23 cellular contexts compared by ENCODE assay signal in the genomic region with DNA sequence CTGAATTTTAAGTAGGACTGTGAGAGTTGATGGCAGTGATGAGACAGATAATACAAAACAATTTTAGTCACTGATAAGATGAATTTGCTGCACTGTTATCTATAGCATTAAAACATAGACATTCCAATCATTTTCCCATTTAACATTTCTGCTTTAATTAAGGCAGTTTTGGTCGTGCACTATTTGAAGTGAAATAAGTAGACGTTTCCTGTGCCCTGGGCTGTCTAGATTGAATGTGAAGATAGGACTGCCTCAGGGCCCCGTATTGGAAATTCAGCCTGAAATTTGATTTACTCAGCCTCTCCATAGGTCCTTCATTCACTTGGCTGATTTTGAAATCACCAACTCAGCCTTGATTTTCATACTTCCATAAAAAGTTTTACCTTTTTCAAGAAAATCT. TPM values are rescaled to one million over a fixed set of nuclear protein-coding genes. Genes with fewer than 3 reads are reported as not detected.
DNase-seq lines count a peak whose midpoint lies in the region; ATAC-seq and TF ChIP-seq lines count a peak whose summit lies in the region.
"Had no signal": no experiment of that assay in that cellular context is flagged by ENCODE, and none has a peak within 500 bp of the region (broad histone marks: within the 10 kb centered on the region; RNA-seq: fewer than 3 reads in every experiment).

No MANE protein-coding gene starts in this region.

- 20% methylated on average over 3 of the region's 3 CpGs for WGBS in SK-N-SH (ENCODE audit: low lambda C conversion rate)

- H3K9me3 Mint-ChIP-seq in naive thymus-derived CD4-positive, alpha-beta T cell, result no peaks in the 10 kb centered on the region
- H3K9me3 Mint-ChIP-seq: activated naive CD4-positive, alpha-beta T cell treated with anti-CD3 and anti-CD28 coated beads for 36 hours; activated T-cell treated with anti-CD3 and anti-CD28 coated beads, Interleukin-2, amount 50 U/mL, for 24 hours had no signal

- ATAC-seq in naive thymus-derived CD4-positive, alpha-beta T cell, result no peak
- ATAC-seq in GM21367 (IDR thresholded peaks at IDR 0.05; ENCODE audit: unreplicated experiment), result no peak
- ATAC-seq: activated CD4-positive, alpha-beta T cell treated with anti-CD3 and anti-CD28 coated beads for 36 hours; left ventricle myocardium superior had no signal

- TF ChIP-seq RAD21 in SK-N-SH (IDR thresholded peaks at IDR 0.05; ENCODE audit: low read length), result no peak

- H3K27me3 ChIP-seq in A673 (replicated peaks; ENCODE audit: insufficient read depth, low read depth, low read length, poor library complexity) (no peaks in the 10 kb centered on the region), SK-N-SH (ENCODE audit: insufficient read depth) (no peaks in the 10 kb centered on the region)
- no peaks in the 10 kb centered on the region for H3K27me3 ChIP-seq in naive thymus-derived CD4-positive, alpha-beta T cell (ENCODE audit: control insufficient read depth in 2 of 2, insufficient read depth in 2 of 2, low read length in 2 of 2)
- H3K27me3 ChIP-seq: BLaER1 treated with 17β-estradiol and CSF1 and Interleukin-3, amounts not matched to agents 10 nM and 100 nM; hepatocyte; neutrophil had no signal

- peak; percentile 79 for DNase-seq in A673 (ENCODE audit: low spot score)
- peak; percentile 28 for DNase-seq in EL
- no peak for DNase-seq in SK-N-SH
- DNase-seq in naive thymus-derived CD4-positive, alpha-beta T cell, result no peak
- no peak for DNase-seq in posterior vena cava (ENCODE audit: low spot score)
- DNase-seq in NCI-H526 (lab: John Stamatoyannopoulos, UW), result no peak
- no peak for DNase-seq in NCI-H774 (lab: John Stamatoyannopoulos, UW)
- DNase-seq: ACHN; activated CD4-positive, alpha-beta T cell treated with anti-CD3 and anti-CD28 coated beads for 36 hours; activated CD8-positive, alpha-beta memory T cell treated with anti-CD3 and anti-CD28 coated beads for 24 hours; activated naive CD4-positive, alpha-beta T cell treated with anti-CD3 and anti-CD28 coated beads for 36 hours; activated T-cell treated with anti-CD3 and anti-CD28 coated beads, Interleukin-2, amount 50 U/mL, for 24 hours; H7; left ventricle myocardium superior; NCI-H1694 treated with DMSO at 0.1 percent for 48 hours; NCI-H748 treated with DMSO at 0.1 percent for 48 hours; OCI-M1; retina had no signal

- H3K4me1 Mint-ChIP-seq in naive thymus-derived CD4-positive, alpha-beta T cell, result peaks cover 32 to 91% (median 82%) of the 10 kb centered on the region in 7 donors

- TF ChIP-seq CTCF in A673 (conservative IDR thresholded peaks at IDR 0.05; ENCODE audit: low read depth, low read length), result no peak
- TF ChIP-seq CTCF in SK-N-SH (IDR thresholded peaks at IDR 0.05), result no peak

- peaks cover 91% of the 10 kb centered on the region for H3K79me2 ChIP-seq in SK-N-SH (ENCODE audit: insufficient read depth)

- H3K9ac ChIP-seq in SK-N-SH, result no peak overlapping the region
- H3K9ac ChIP-seq: BLaER1 treated with 17β-estradiol and CSF1 and Interleukin-3, amounts not matched to agents 10 nM and 100 nM had no signal

- H3K27ac Mint-ChIP-seq in naive thymus-derived CD4-positive, alpha-beta T cell, result peak overlapping the region in 3 of 9 donors; percentile 3 to 21 (median 19)
- H3K27ac Mint-ChIP-seq: activated CD4-positive, alpha-beta T cell treated with anti-CD3 and anti-CD28 coated beads for 36 hours; activated naive CD4-positive, alpha-beta T cell treated with anti-CD3 and anti-CD28 coated beads for 36 hours; activated T-cell treated with anti-CD3 and anti-CD28 coated beads, Interleukin-2, amount 50 U/mL, for 24 hours had no signal

- no peak overlapping the region for H3K4me3 ChIP-seq in A673 (ENCODE audit: low read depth, low read length, poor library complexity, severe bottlenecking)
- H3K4me3 ChIP-seq in SK-N-SH (ENCODE audit: low read depth in 2 of 2, low read length in 1 of 2), result no peak overlapping the region
- H3K4me3 ChIP-seq in naive thymus-derived CD4-positive, alpha-beta T cell (ENCODE audit: low read length), result no peak overlapping the region
- H3K4me3 ChIP-seq: BLaER1 treated with 17β-estradiol and CSF1 and Interleukin-3, amounts not matched to agents 10 nM and 100 nM; hepatocyte had no signal

- H3F3A ChIP-seq in SK-N-SH (replicated peaks; ENCODE audit: insufficient read depth), result peaks cover 30% of the 10 kb centered on the region

- no peak overlapping the region for H3K27ac ChIP-seq in A673 (ENCODE audit: low read depth, low read length, poor library complexity, severe bottlenecking)
- H3K27ac ChIP-seq in SK-N-SH (ENCODE audit: low read depth in 2 of 2, low read length in 1 of 2), result peak overlapping the region in 1 of 2 experiments; percentile 40; a peak in 2 of 4 replicates
- no peak overlapping the region for H3K27ac ChIP-seq in naive thymus-derived CD4-positive, alpha-beta T cell (ENCODE audit: low read depth, low read length)
- H3K27ac ChIP-seq: BLaER1 treated with 17β-estradiol and CSF1 and Interleukin-3, amounts not matched to agents 10 nM and 100 nM; epithelial cell of prostate; hepatocyte; neutrophil had no signal

- intact Hi-C loops in A673 (cut with micrococcal nuclease; ENCODE audit: unreplicated experiment), result no loop called here
- intact Hi-C loops in naive thymus-derived CD4-positive, alpha-beta T cell (cut with micrococcal nuclease), result loop anchor here (5.0 kb wide), 2 partner anchors 33 to 48 kb away; a partner anchor contains a TSS
- intact Hi-C loops in posterior vena cava (cut with DNase I), result loop anchor here in 1 of 2 donors (5.0 kb wide), 1 partner anchor 43 kb away; no protein-coding TSS in a partner anchor

- H3K36me3 ChIP-seq in A673 (ENCODE audit: insufficient read depth, low read length, poor library complexity, severe bottlenecking) (peaks cover 6% of the 10 kb centered on the region), SK-N-SH (replicated peaks in 1 of 2; ENCODE audit: control insufficient read depth in 1 of 2, insufficient read depth in 2 of 2, low read length in 1 of 2) (peaks cover 5 to 11% of the 10 kb centered on the region in 2 experiments)
- H3K36me3 ChIP-seq in naive thymus-derived CD4-positive, alpha-beta T cell (ENCODE audit: control insufficient read depth in 2 of 3, insufficient read depth in 3 of 3, low read length in 3 of 3), result peaks cover 0 to 4% (median 0%) of the 10 kb centered on the region in 3 experiments

- H3K9me2 ChIP-seq in SK-N-SH, result no peaks in the 10 kb centered on the region

- H3K4me3 Mint-ChIP-seq in naive thymus-derived CD4-positive, alpha-beta T cell, result peak overlapping the region in 6 of 10 donors; percentile 30 to 75 (median 58)
- H3K4me3 Mint-ChIP-seq: activated CD4-positive, alpha-beta T cell treated with anti-CD3 and anti-CD28 coated beads for 36 hours; activated naive CD4-positive, alpha-beta T cell treated with anti-CD3 and anti-CD28 coated beads for 36 hours; activated T-cell treated with anti-CD3 and anti-CD28 coated beads, Interleukin-2, amount 50 U/mL, for 24 hours had no signal

- no TSS peak for BruUV-seq in A673 (replicated peaks; lab: Mats Ljungman, UMichigan)

- H3K9me3 ChIP-seq in A673 (ENCODE audit: low read depth, low read length, poor library complexity, severe bottlenecking), result no peaks in the 10 kb centered on the region
- no peaks in the 10 kb centered on the region for H3K9me3 ChIP-seq in SK-N-SH
- no peaks in the 10 kb centered on the region for H3K9me3 ChIP-seq in naive thymus-derived CD4-positive, alpha-beta T cell (ENCODE audit: control insufficient read depth in 2 of 3, low read length in 3 of 3)
- H3K9me3 ChIP-seq: BLaER1 treated with 17β-estradiol and CSF1 and Interleukin-3, amounts not matched to agents 10 nM and 100 nM; neutrophil had no signal

- peaks cover 27% of the 10 kb centered on the region for H3K4me1 ChIP-seq in A673 (ENCODE audit: insufficient read depth, low read length, poor library complexity, severe bottlenecking)
- peaks cover 45 to 47% of the 10 kb centered on the region in 2 experiments; a peak in 3 of 4 replicates for H3K4me1 ChIP-seq in SK-N-SH (ENCODE audit: control insufficient read depth in 1 of 2, insufficient read depth in 2 of 2, low read depth in 1 of 2, low read length in 1 of 2)
- H3K4me1 ChIP-seq in naive thymus-derived CD4-positive, alpha-beta T cell (ENCODE audit: control insufficient read depth in 2 of 2, insufficient read depth in 2 of 2, low read length in 2 of 2), result peaks cover 20 to 24% of the 10 kb centered on the region in 2 donors

- peak overlapping the region; percentile 52; the same call in 1 of the 2 replicates for H3K4me2 ChIP-seq in SK-N-SH
- H3K4me2 ChIP-seq: hepatocyte had no signal

- POLR2A ChIA-PET in A673 (lab: Charles Lee; ENCODE audit: low non-redundant PET) (no interaction called here), SK-N-SH (lab: Yijun Ruan, JAX) (no interaction called here)
- POLR2A ChIA-PET in naive thymus-derived CD4-positive, alpha-beta T cell (lab: Charles Lee), result interaction anchor here (0.9 kb wide), 1 partner anchor 41 kb away, joined by 3 read pairs; no protein-coding TSS in a partner anchor

- no peak for TF ChIP-seq EP300 in SK-N-SH (IDR thresholded peaks at IDR 0.05; ENCODE audit: borderline replicate concordance in 1 of 2, low read depth in 1 of 2, low read length in 1 of 2)

- H2AFZ ChIP-seq in SK-N-SH (ENCODE audit: low read depth), result no peak overlapping the region
- H2AFZ ChIP-seq: hepatocyte had no signal

- H4K20me1 ChIP-seq in SK-N-SH (ENCODE audit: insufficient read depth), result peaks cover 82% of the 10 kb centered on the region

- CTCF ChIA-PET in A673 (lab: Charles Lee), result no interaction called here
- CTCF ChIA-PET in SK-N-SH (lab: Yijun Ruan, JAX), result no interaction called here
- CTCF ChIA-PET in naive thymus-derived CD4-positive, alpha-beta T cell (lab: Charles Lee), result no interaction called here

- H3K36me3 Mint-ChIP-seq in naive thymus-derived CD4-positive, alpha-beta T cell, result peaks cover 0 to 33% (median 16%) of the 10 kb centered on the region in 5 donors

- H3K27me3 Mint-ChIP-seq in naive thymus-derived CD4-positive, alpha-beta T cell, result no peaks in the 10 kb centered on the region
- H3K27me3 Mint-ChIP-seq: activated CD4-positive, alpha-beta T cell treated with anti-CD3 and anti-CD28 coated beads for 36 hours; activated T-cell treated with anti-CD3 and anti-CD28 coated beads, Interleukin-2, amount 50 U/mL, for 24 hours had no signal

TF ChIP-seq in SK-N-SH, 30 proteins besides CTCF, POLR2A, EP300 and RAD21 (continues in another document):
- TF ChIP-seq SMC3 (IDR thresholded peaks at IDR 0.05; ENCODE audit: low read depth, low read length) (no peak), ELF1 (IDR thresholded peaks at IDR 0.05) (no peak), MXI1 (IDR thresholded peaks at IDR 0.05; ENCODE audit: low read depth, low read length) (no peak), JUND (IDR thresholded peaks at IDR 0.05) (no peak)

RNA-seq across cellular contexts. Expression of a gene that starts 48.3 kb away (rescaled TPM):
- total RNA-seq in A673 (2021) (78.5 and 86.3 TPM in 2 replicates), posterior vena cava (10 to 100 TPM; 79.3 to 84.6 TPM)
- 13.2 and 13.6 TPM in 2 replicates for polyA plus RNA-seq in SK-N-SH (2012; rRNA removed)
- polyA plus RNA-seq in SK-N-SH (2012; cell fraction: cytosol; rRNA removed), result 11.5 and 14.7 TPM in 2 replicates
- 24.0 and 33.9 TPM in 2 replicates for polyA plus RNA-seq in SK-N-SH (2012; cell fraction: nucleus; rRNA removed)
- total RNA-seq in naive thymus-derived CD4-positive, alpha-beta T cell, result 100 to 1,000 TPM in 4 of 5 experiments, 10 to 100 TPM in 1; 88.8 to 164 (median 141) TPM
- 10 to 100 TPM; 17.5 to 21.0 TPM for polyA plus RNA-seq in naive thymus-derived CD4-positive, alpha-beta T cell

Comparison
In these comparisons a context has a peak if more than half of its experiments do, and no peak if none do; other contexts are left out.
1. DNase-seq: peak in A673 (single experiment) and EL (single experiment); none in SK-N-SH (single experiment), naive thymus-derived CD4-positive, alpha-beta T cell (0 of 9), posterior vena cava (single experiment), NCI-H526 (0 of 2) and NCI-H774 (single experiment).